In the genomic region with DNA sequence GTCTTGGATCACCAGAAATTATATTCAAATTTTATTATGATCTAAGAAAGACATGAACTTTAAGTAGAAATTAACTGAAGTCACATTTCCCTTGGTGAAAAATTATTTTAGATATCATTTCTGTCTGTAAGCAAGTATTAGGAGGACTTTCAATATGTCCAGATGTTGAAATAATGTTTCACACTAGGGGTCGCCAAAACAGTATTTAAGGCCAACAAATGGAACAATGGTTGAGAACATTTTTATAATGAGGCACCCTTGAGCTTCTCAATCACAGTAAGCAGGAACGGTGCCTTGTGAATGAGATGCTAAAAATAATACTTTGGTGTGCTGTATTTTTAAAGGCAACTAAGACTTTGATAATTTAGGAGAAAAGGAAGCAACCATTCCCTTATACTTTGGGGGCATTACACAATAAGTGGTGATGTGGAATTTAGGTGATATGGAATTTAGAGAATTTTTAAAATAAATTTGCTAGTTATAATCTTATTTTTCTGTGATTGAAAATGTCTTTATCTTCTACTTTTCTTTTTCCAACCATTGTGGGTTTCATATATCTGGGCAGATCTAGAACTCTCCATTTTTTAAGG, we compare ENCODE assay signal across 7 cellular contexts. TPM values are rescaled to one million over a fixed set of nuclear protein-coding genes. Genes with fewer than 3 reads are reported as not detected.
A peak's percentile ranks its signal among the peaks of the same experiment; 100 is the strongest.
DNase-seq lines count a peak whose midpoint lies in the region; ATAC-seq and TF ChIP-seq lines count a peak whose summit lies in the region.

No MANE protein-coding gene starts in this region.

- DNase-seq in DMS114 treated with DMSO at 0.1 percent for 48 hours (lab: John Stamatoyannopoulos, UW; ENCODE audit: unreplicated experiment) (peak; percentile 43), NCI-H524 (lab: John Stamatoyannopoulos, UW) (peak; percentile 64 to 86), left ventricle myocardium inferior (no peak), sciatic nerve (ENCODE audit: low spot score) (no peak)
- peak; percentile 18 for DNase-seq in activated naive CD8-positive, alpha-beta T cell treated with anti-CD3 and anti-CD28 coated beads, Interleukin-2, amount 50 U/mL, for 24 hours

- H3K36me3 ChIP-seq in left ventricle myocardium inferior = no peaks in the 10 kb centered on the region

- no peak overlapping the region for H3K4me3 Mint-ChIP-seq in activated naive CD8-positive, alpha-beta T cell treated with anti-CD3 and anti-CD28 coated beads, Interleukin-2, amount 50 U/mL, for 24 hours

- H3K9me3 Mint-ChIP-seq in activated naive CD8-positive, alpha-beta T cell treated with anti-CD3 and anti-CD28 coated beads, Interleukin-2, amount 50 U/mL, for 24 hours = no peaks in the 10 kb centered on the region

- no peaks in the 10 kb centered on the region for H3K27me3 ChIP-seq in left ventricle myocardium inferior (ENCODE audit: low read depth)

- TF ChIP-seq CTCF in left ventricle myocardium inferior (IDR thresholded peaks at IDR 0.05; ENCODE audit: borderline replicate concordance) = peak; percentile 76

- H3K27ac Mint-ChIP-seq in activated naive CD8-positive, alpha-beta T cell treated with anti-CD3 and anti-CD28 coated beads, Interleukin-2, amount 50 U/mL, for 24 hours = peak overlapping the region; percentile 59

- H3K27me3 Mint-ChIP-seq in activated naive CD8-positive, alpha-beta T cell treated with anti-CD3 and anti-CD28 coated beads, Interleukin-2, amount 50 U/mL, for 24 hours = no peaks in the 10 kb centered on the region

- ATAC-seq in GM18868 (IDR thresholded peaks at IDR 0.05; ENCODE audit: unreplicated experiment) (peak; percentile 94), HG03196 (IDR thresholded peaks at IDR 0.05; ENCODE audit: unreplicated experiment) (peak; percentile 82), sciatic nerve (peak; percentile 86)
- peak; percentile 80 for ATAC-seq in activated naive CD8-positive, alpha-beta T cell treated with anti-CD3 and anti-CD28 coated beads, Interleukin-2, amount 50 U/mL, for 24 hours

- H3K9me3 ChIP-seq in left ventricle myocardium inferior (replicated peaks) = no peaks in the 10 kb centered on the region

- no peaks in the 10 kb centered on the region for H3K4me1 ChIP-seq in left ventricle myocardium inferior

- no peak overlapping the region for H3K4me3 ChIP-seq in left ventricle myocardium inferior

- no peaks in the 10 kb centered on the region for H3K36me3 Mint-ChIP-seq in activated naive CD8-positive, alpha-beta T cell treated with anti-CD3 and anti-CD28 coated beads, Interleukin-2, amount 50 U/mL, for 24 hours (ENCODE audit: low read depth)

- H3K27ac ChIP-seq in left ventricle myocardium inferior (replicated peaks) = no peak overlapping the region

- H3K4me1 Mint-ChIP-seq in activated naive CD8-positive, alpha-beta T cell treated with anti-CD3 and anti-CD28 coated beads, Interleukin-2, amount 50 U/mL, for 24 hours = peaks cover 12% of the 10 kb centered on the region

- intact Hi-C loops in left ventricle myocardium inferior (cut with micrococcal nuclease) = loop anchor here (5.0 to 10.0 kb wide), 2 partner anchors 180 to 377 kb away; partner anchors contain the start of gene UTRN
- intact Hi-C loops in sciatic nerve (cut with DNase I) = no loop called here

RNA-seq across cellular contexts. Expression of gene SF3B5, which starts 9.6 kb away (rescaled TPM):
- 131 TPM for total RNA-seq in left ventricle myocardium inferior
- 74.4 TPM for total RNA-seq in sciatic nerve

RNA-seq across cellular contexts. Expression of gene STX11, which starts 45.3 kb away (rescaled TPM):
- total RNA-seq in left ventricle myocardium inferior = 6.8 TPM
- 7.1 TPM for total RNA-seq in sciatic nerve

Comparison
In these comparisons a context has a peak if more than half of its experiments do, and no peak if none do; other contexts are left out.
1. DNase-seq: peak in DMS114 treated with DMSO at 0.1 percent for 48 hours (single experiment), NCI-H524 (2 of 2) and activated naive CD8-positive, alpha-beta T cell treated with anti-CD3 and anti-CD28 coated beads, Interleukin-2, amount 50 U/mL, for 24 hours (single experiment); none in left ventricle myocardium inferior (single experiment) and sciatic nerve (single experiment).
2. Peak in every context shown above with its lines, with median percentiles within 50 percentile points of each other: ATAC-seq.